ENCODE assay signal across 39 cellular contexts in the genomic region with DNA sequence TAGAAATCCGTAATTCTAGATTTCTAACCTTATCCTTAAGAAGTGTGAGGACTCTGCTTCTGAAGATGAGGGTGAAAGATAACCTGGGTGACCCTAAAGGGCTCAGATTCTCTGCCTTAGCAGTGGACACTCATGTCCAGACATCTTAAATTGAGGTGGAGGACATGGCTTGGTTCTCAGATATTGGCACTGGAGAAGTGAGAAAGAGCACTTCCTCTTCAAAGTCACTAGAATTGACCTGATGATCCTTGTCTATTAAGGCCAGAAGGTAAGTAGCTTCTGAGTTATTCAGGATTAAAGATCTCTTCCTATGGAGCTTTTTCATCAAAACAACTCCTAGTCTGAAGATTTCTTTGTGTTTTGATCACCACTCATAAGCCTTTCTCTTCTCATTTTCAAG. TPM values are rescaled to one million over a fixed set of nuclear protein-coding genes. Genes with fewer than 3 reads are reported as not detected.
"Had no signal": no experiment of that assay in that cellular context is flagged by ENCODE, and none has a peak within 500 bp of the region (broad histone marks: within the 10 kb centered on the region; RNA-seq: fewer than 3 reads in every experiment).

No MANE protein-coding gene starts in this region.

- H3K27me3 Mint-ChIP-seq: activated CD4-positive, alpha-beta T cell treated with anti-CD3 and anti-CD28 coated beads for 36 hours; activated naive CD8-positive, alpha-beta T cell treated with anti-CD3 and anti-CD28 coated beads for 36 hours had no signal

- H3K4me3 Mint-ChIP-seq: activated CD4-positive, alpha-beta T cell treated with anti-CD3 and anti-CD28 coated beads for 36 hours; activated CD4-positive, alpha-beta T cell treated with anti-CD3 and anti-CD28 coated beads, Interleukin-2, amount 10 ng/mL, durations not matched to agents 7 days and 5 days; activated CD8-positive, alpha-beta T cell treated with anti-CD3 and anti-CD28 coated beads for 36 hours; activated naive CD4-positive, alpha-beta T cell treated with anti-CD3 and anti-CD28 coated beads for 36 hours; activated naive CD8-positive, alpha-beta T cell treated with anti-CD3 and anti-CD28 coated beads for 36 hours; activated T-cell treated with anti-CD3 and anti-CD28 coated beads, Interleukin-2, amount 50 U/mL, for 4 hours; activated T-cell treated with anti-CD3 and anti-CD28 coated beads, Interleukin-2, amount 50 U/mL, for 72 hours; activated T-helper 1 cell treated with anti-CD3 and anti-CD28 coated beads, Interleukin-12 subunit alpha, Interleukin-12 subunit beta, Interleukin-2, Interleukin-4 antibody, amounts not matched to agents 30 ng/mL and 10 ng/mL and 1 ng/mL, durations not matched to agents 14 hours and 24 hours and 36 hours; activated T-helper 17 cell treated with anti-CD3 and anti-CD28 coated beads, Interleukin-2, amount 50 U/mL, for 72 hours; T-helper 1 cell treated with Interleukin-12 subunit alpha and Interleukin-12 subunit beta and Interleukin-4 antibody, amounts not matched to agents 30 μg/mL and 1 μg/mL, for 36 hours; T-helper 2 cell treated with Interferon-gamma antibody and Interleukin-4, amounts not matched to agents 5 μg/mL and 100 μg/mL, for 36 hours; WTC11 had no signal

- H3K4me1 ChIP-seq: adrenal gland, body of pancreas, breast epithelium had no signal

- H3K36me3 Mint-ChIP-seq: activated naive CD4-positive, alpha-beta T cell treated with anti-CD3 and anti-CD28 coated beads, Interleukin-2, amount 50 U/mL, for 72 hours; activated naive CD8-positive, alpha-beta T cell treated with anti-CD3 and anti-CD28 coated beads for 36 hours; WTC11 had no signal

- H3K36me3 ChIP-seq: adrenal gland, brain microvascular endothelial cell, breast epithelium, WERI-Rb-1 had no signal

- ATAC-seq: activated CD4-positive, alpha-beta T cell treated with anti-CD3 and anti-CD28 coated beads for 36 hours; activated CD4-positive, CD25-positive, alpha-beta regulatory T cell treated with anti-CD3 and anti-CD28 coated beads, Interleukin-2, amount 50 U/mL, for 24 hours; activated CD8-positive, alpha-beta T cell treated with anti-CD3 and anti-CD28 coated beads for 36 hours; activated naive CD4-positive, alpha-beta T cell treated with anti-CD3 and anti-CD28 coated beads, Interleukin-2, amount 50 U/mL, for 72 hours; activated T-cell treated with anti-CD3 and anti-CD28 coated beads, Interleukin-2, amount 50 U/mL, for 4 hours; activated T-cell treated with anti-CD3 and anti-CD28 coated beads, Interleukin-2, amount 50 U/mL, for 72 hours; activated T-helper 17 cell treated with anti-CD3 and anti-CD28 coated beads, Interleukin-2, amount 50 U/mL, for 72 hours; body of pancreas; WTC11 had no signal

- H3K27ac ChIP-seq: adrenal gland, body of pancreas, brain microvascular endothelial cell, breast epithelium, WERI-Rb-1 had no signal

- H3K27ac Mint-ChIP-seq: activated CD4-positive, alpha-beta T cell treated with anti-CD3 and anti-CD28 coated beads for 36 hours; activated CD4-positive, alpha-beta T cell treated with anti-CD3 and anti-CD28 coated beads, Interleukin-2, amount 10 ng/mL, durations not matched to agents 7 days and 5 days; activated CD8-positive, alpha-beta T cell treated with anti-CD3 and anti-CD28 coated beads for 36 hours; activated naive CD4-positive, alpha-beta T cell treated with anti-CD3 and anti-CD28 coated beads for 36 hours; activated naive CD4-positive, alpha-beta T cell treated with anti-CD3 and anti-CD28 coated beads, Interleukin-2, amount 50 U/mL, for 72 hours; activated naive CD8-positive, alpha-beta T cell treated with anti-CD3 and anti-CD28 coated beads for 36 hours; activated T-cell treated with anti-CD3 and anti-CD28 coated beads, Interleukin-2, amount 50 U/mL, for 72 hours; activated T-helper 1 cell treated with anti-CD3 and anti-CD28 coated beads, Interleukin-12 subunit alpha, Interleukin-12 subunit beta, Interleukin-2, Interleukin-4 antibody, amounts not matched to agents 30 ng/mL and 10 ng/mL and 1 ng/mL, durations not matched to agents 14 hours and 24 hours and 36 hours; activated T-helper 17 cell treated with anti-CD3 and anti-CD28 coated beads, Interleukin-2, amount 50 U/mL, for 72 hours; T-helper 1 cell treated with Interleukin-12 subunit alpha and Interleukin-12 subunit beta and Interleukin-4 antibody, amounts not matched to agents 30 μg/mL and 1 μg/mL, for 36 hours; T-helper 2 cell treated with Interferon-gamma antibody and Interleukin-4, amounts not matched to agents 5 μg/mL and 100 μg/mL, for 36 hours; WTC11 had no signal

- H3K9me3 ChIP-seq: body of pancreas, breast epithelium had no signal

- FAIRE-seq: astrocyte had no signal

- H3K9me3 Mint-ChIP-seq: activated CD4-positive, alpha-beta T cell treated with anti-CD3 and anti-CD28 coated beads, Interleukin-2, amount 10 ng/mL, durations not matched to agents 7 days and 5 days; activated CD8-positive, alpha-beta T cell treated with anti-CD3 and anti-CD28 coated beads for 36 hours; activated naive CD4-positive, alpha-beta T cell treated with anti-CD3 and anti-CD28 coated beads for 36 hours; activated naive CD4-positive, alpha-beta T cell treated with anti-CD3 and anti-CD28 coated beads, Interleukin-2, amount 50 U/mL, for 72 hours; activated naive CD8-positive, alpha-beta T cell treated with anti-CD3 and anti-CD28 coated beads for 36 hours; activated T-cell treated with anti-CD3 and anti-CD28 coated beads, Interleukin-2, amount 50 U/mL, for 4 hours; activated T-cell treated with anti-CD3 and anti-CD28 coated beads, Interleukin-2, amount 50 U/mL, for 72 hours; activated T-helper 1 cell treated with anti-CD3 and anti-CD28 coated beads, Interleukin-12 subunit alpha, Interleukin-12 subunit beta, Interleukin-2, Interleukin-4 antibody, amounts not matched to agents 30 ng/mL and 10 ng/mL and 1 ng/mL, durations not matched to agents 14 hours and 24 hours and 36 hours; activated T-helper 17 cell treated with anti-CD3 and anti-CD28 coated beads, Interleukin-2, amount 50 U/mL, for 72 hours; T-helper 1 cell treated with Interleukin-12 subunit alpha and Interleukin-12 subunit beta and Interleukin-4 antibody, amounts not matched to agents 30 μg/mL and 1 μg/mL, for 36 hours; T-helper 2 cell treated with Interferon-gamma antibody and Interleukin-4, amounts not matched to agents 5 μg/mL and 100 μg/mL, for 36 hours; WTC11 had no signal

- H3K4me1 Mint-ChIP-seq: activated CD4-positive, alpha-beta T cell treated with anti-CD3 and anti-CD28 coated beads for 36 hours; activated CD4-positive, alpha-beta T cell treated with anti-CD3 and anti-CD28 coated beads, Interleukin-2, amount 10 ng/mL, durations not matched to agents 7 days and 5 days; activated naive CD8-positive, alpha-beta T cell treated with anti-CD3 and anti-CD28 coated beads for 36 hours; activated T-helper 17 cell treated with anti-CD3 and anti-CD28 coated beads, Interleukin-2, amount 50 U/mL, for 72 hours; WTC11 had no signal

- DNase-seq: activated CD4-positive, alpha-beta T cell treated with anti-CD3 and anti-CD28 coated beads for 1 hour; activated CD4-positive, alpha-beta T cell treated with anti-CD3 and anti-CD28 coated beads for 36 hours; activated CD4-positive, alpha-beta T cell treated with anti-CD3 and anti-CD28 coated beads for 48 hours; activated CD4-positive, alpha-beta T cell treated with anti-CD3 and anti-CD28 coated beads, Interleukin-2, amount 10 ng/mL, durations not matched to agents 7 days and 5 days; activated CD4-positive, alpha-beta T cell treated with anti-CD3 and anti-CD28 coated beads, Interleukin-2, amount 50 U/mL, for 48 hours; activated CD4-positive, CD25-positive, alpha-beta regulatory T cell; activated CD8-positive, alpha-beta memory T cell treated with anti-CD3 and anti-CD28 coated beads, Interleukin-2, amount 50 U/mL, for 4 hours; activated CD8-positive, alpha-beta T cell treated with anti-CD3 and anti-CD28 coated beads for 36 hours; activated effector memory CD4-positive, alpha-beta T cell treated with anti-CD3 and anti-CD28 coated beads, Interleukin-2, amount 50 U/mL, for 16 hours; activated gamma-delta T cell treated with Interleukin-2 at 50 U/mL for 16 hours; activated naive CD4-positive, alpha-beta T cell; activated naive CD4-positive, alpha-beta T cell treated with anti-CD3 and anti-CD28 coated beads for 36 hours; activated naive CD4-positive, alpha-beta T cell treated with anti-CD3 and anti-CD28 coated beads, Interleukin-2, amount 50 U/mL, for 16 hours; activated naive CD8-positive, alpha-beta T cell treated with anti-CD3 and anti-CD28 coated beads for 36 hours; activated T-cell treated with anti-CD3 and anti-CD28 coated beads for 4 hours; activated T-cell treated with anti-CD3 and anti-CD28 coated beads, Interleukin-2, amount 50 U/mL, for 1 hour; activated T-cell treated with anti-CD3 and anti-CD28 coated beads, Interleukin-2, amount 50 U/mL, for 4 hours; activated T-cell treated with anti-CD3 and anti-CD28 coated beads, Interleukin-2, amount 50 U/mL, for 72 hours; adrenal gland; amniotic stem cell; aorta; body of pancreas; central memory CD4-positive, alpha-beta T cell; T-helper 2 cell; T-helper 9 cell; WERI-Rb-1 had no signal

- H3K4me3 ChIP-seq: adrenal gland, body of pancreas, breast epithelium had no signal

- H3K27me3 ChIP-seq: adrenal gland, body of pancreas, brain microvascular endothelial cell, breast epithelium had no signal

RNA-seq across cellular contexts. Expression of a gene that starts 54.8 kb away (rescaled TPM):
- total RNA-seq: activated CD4-positive, alpha-beta T cell treated with anti-CD3 and anti-CD28 coated beads for 36 hours; activated CD4-positive, alpha-beta T cell treated with anti-CD3 and anti-CD28 coated beads, Interleukin-2, amount 10 ng/mL, durations not matched to agents 7 days and 5 days; activated CD8-positive, alpha-beta memory T cell treated with anti-CD3 and anti-CD28 coated beads for 36 hours; activated CD8-positive, alpha-beta T cell treated with anti-CD3 and anti-CD28 coated beads for 36 hours; activated naive CD4-positive, alpha-beta T cell treated with anti-CD3 and anti-CD28 coated beads for 36 hours; activated naive CD4-positive, alpha-beta T cell treated with anti-CD3 and anti-CD28 coated beads, Interleukin-2, amount 50 U/mL, for 72 hours; activated naive CD8-positive, alpha-beta T cell treated with anti-CD3 and anti-CD28 coated beads for 36 hours; activated T-cell treated with anti-CD3 and anti-CD28 coated beads, Interleukin-2, amount 50 U/mL, for 72 hours; activated T-helper 1 cell treated with anti-CD3 and anti-CD28 coated beads, Interleukin-12 subunit alpha, Interleukin-12 subunit beta, Interleukin-2, Interleukin-4 antibody, amounts not matched to agents 30 ng/mL and 10 ng/mL and 1 ng/mL, durations not matched to agents 14 hours and 24 hours and 36 hours; activated T-helper 17 cell treated with anti-CD3 and anti-CD28 coated beads, Interleukin-2, amount 50 U/mL, for 72 hours; body of pancreas; cardiac septum; cerebellum had no signal
